13 cellular contexts compared by ENCODE assay signal in the genomic region with DNA sequence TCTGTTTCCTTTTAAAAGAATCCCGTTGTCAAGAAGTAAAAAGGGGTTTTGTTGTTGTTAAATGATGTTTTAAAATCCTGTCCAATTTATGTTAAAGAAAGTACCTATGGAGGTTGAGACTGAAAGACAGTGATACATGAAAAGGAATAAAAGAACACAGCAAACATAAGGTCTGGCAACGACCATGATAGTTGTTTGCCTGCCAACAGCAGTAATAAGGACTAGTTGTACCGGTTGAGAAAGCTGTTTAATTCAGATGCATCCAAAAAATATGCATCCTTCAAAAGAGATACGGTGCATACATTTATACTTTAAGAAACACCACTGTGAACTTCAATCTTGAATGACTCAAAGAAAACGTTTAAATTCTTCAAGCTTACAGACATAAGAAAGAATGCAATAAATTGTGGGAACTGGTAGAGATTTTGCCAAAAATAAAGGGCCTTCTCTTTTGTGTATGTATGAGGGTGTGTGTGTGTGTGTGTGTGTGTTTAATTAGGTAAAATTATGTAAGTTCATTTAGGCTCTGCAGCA.
"Had no signal": no experiment of that assay in that cellular context is flagged by ENCODE, and none has a peak within 500 bp of the region (broad histone marks: within the 10 kb centered on the region; RNA-seq: fewer than 3 reads in every experiment).

No MANE protein-coding gene starts in this region.

- H3K4me1 ChIP-seq: lower lobe of right lung, thyroid gland had no signal

- H3K36me3 ChIP-seq: lower lobe of right lung, thyroid gland had no signal

- DNase-seq: activated CD4-positive, alpha-beta T cell treated with anti-CD3 and anti-CD28 coated beads for 4 hours; activated CD8-positive, alpha-beta T cell treated with anti-CD3 and anti-CD28 coated beads, Interleukin-2, amount 10 ng/mL, durations not matched to agents 7 days and 5 days; activated naive CD4-positive, alpha-beta T cell treated with Interleukin-2 at 50 U/mL for 16 hours; dermis blood vessel endothelial cell; erythroblast; hypothalamus; left cardiac atrium; lower lobe of right lung; naive thymus-derived CD4-positive, alpha-beta T cell; right cardiac atrium; small intestine; T1000; thyroid gland had no signal

- H3K27ac ChIP-seq: lower lobe of right lung, thyroid gland had no signal

- H3K27me3 ChIP-seq: thyroid gland had no signal

- H3K4me3 ChIP-seq: lower lobe of right lung, thyroid gland had no signal

- H3K9me3 ChIP-seq: lower lobe of right lung, thyroid gland had no signal

- ATAC-seq: activated CD8-positive, alpha-beta T cell treated with anti-CD3 and anti-CD28 coated beads, Interleukin-2, amount 10 ng/mL, durations not matched to agents 7 days and 5 days; left cardiac atrium; lower lobe of right lung; naive thymus-derived CD4-positive, alpha-beta T cell; right cardiac atrium had no signal
